8 cellular contexts compared by ENCODE assay signal in genomic region chr12:120265483-120266179, GRCh38. TPM values are rescaled to one million over a fixed set of nuclear protein-coding genes. Genes with fewer than 3 reads are reported as not detected.
DNase-seq lines count a peak whose midpoint lies in the region; ATAC-seq and TF ChIP-seq lines count a peak whose summit lies in the region.

Gene PXN, minus strand, starts transcription at chr12:120265730. Its CDS starts 101 bp downstream, at chr12:120265629.

- H3K4me1 ChIP-seq in right cardiac atrium (ENCODE audit: control insufficient read depth, insufficient read depth, low read length) = peaks cover 12% of the 10 kb centered on the region
- peaks cover 23% of the 10 kb centered on the region for H3K4me1 ChIP-seq in rectal smooth muscle tissue (ENCODE audit: control insufficient read depth, insufficient read depth, low read length)
- peaks cover 50% of the 10 kb centered on the region for H3K4me1 ChIP-seq in vagina

- H3K9ac ChIP-seq in rectal smooth muscle tissue (ENCODE audit: low read length) = peak within 1 kb of the TSS; percentile 58

- H3K27me3 ChIP-seq in right cardiac atrium (ENCODE audit: control insufficient read depth, insufficient read depth) = no peaks in the 10 kb centered on the region
- H3K27me3 ChIP-seq in rectal smooth muscle tissue (ENCODE audit: control insufficient read depth, insufficient read depth, low read length) = no peaks in the 10 kb centered on the region
- no peaks in the 10 kb centered on the region for H3K27me3 ChIP-seq in vagina

- peak within 1 kb of the TSS; percentile 55 for H3K27ac ChIP-seq in angular gyrus (ENCODE audit: low read depth, low read length)
- peak within 1 kb of the TSS; percentile 95 for H3K27ac ChIP-seq in right cardiac atrium (ENCODE audit: low read length)
- H3K27ac ChIP-seq in rectal smooth muscle tissue (ENCODE audit: low read depth, low read length) = peak within 1 kb of the TSS; percentile 55
- peak within 1 kb of the TSS; percentile 86 for H3K27ac ChIP-seq in vagina

- WGBS in right cardiac atrium = 1% methylated on average over 78 of the region's 79 CpGs

- DNase-seq in GM03348 (ENCODE audit: low spot score) = peak; percentile 99
- peak; percentile 75 for DNase-seq in HCEC 1CT
- peak; percentile 39 for DNase-seq in NCI-H1092 treated with DMSO at 0.1 percent for 48 hours (lab: John Stamatoyannopoulos, UW)
- DNase-seq in right cardiac atrium = peak; percentile 89 to 97 (median 95)
- DNase-seq in vagina (ENCODE audit: extremely low spot score in 2 of 2) = no peak

- peak; percentile 64 to 92 (median 83) for TF ChIP-seq CTCF in vagina (IDR thresholded peaks at IDR 0.05)

- H3K9me3 ChIP-seq in right cardiac atrium (ENCODE audit: control insufficient read depth, low read length) (no peaks in the 10 kb centered on the region), vagina (no peaks in the 10 kb centered on the region)

- intact Hi-C loops in T-helper 2 cell treated with Interferon-gamma antibody and Interleukin-4, amounts not matched to agents 100 ng/mL and 5 ng/mL, for 36 hours (cut with micrococcal nuclease) = loop anchor here (1.0 to 2.0 kb wide), 3 partner anchors 13 to 65 kb away; partner anchors contain the start of gene RPLP0
- intact Hi-C loops in right cardiac atrium (cut with DNase I) (loop anchor here (1.0 to 2.0 kb wide), 2 partner anchors 37 kb away; no protein-coding TSS in a partner anchor), vagina (cut with DNase I) (loop anchor here (2.0 kb wide), 1 partner anchor 37 kb away; no protein-coding TSS in a partner anchor)

- peak; percentile 87 to 88 for ATAC-seq in right cardiac atrium

- peak in 1 of 2 donors; percentile 44 for TF ChIP-seq POLR2A in vagina (IDR thresholded peaks at IDR 0.05)

- H3K36me3 ChIP-seq in rectal smooth muscle tissue (ENCODE audit: control insufficient read depth, insufficient read depth, low read length) (no peaks in the 10 kb centered on the region), vagina (no peaks in the 10 kb centered on the region)

- H3K4me3 ChIP-seq in right cardiac atrium (ENCODE audit: low read length) = peak within 1 kb of the TSS; percentile 96
- peak within 1 kb of the TSS; percentile 82 for H3K4me3 ChIP-seq in rectal smooth muscle tissue (ENCODE audit: low read length)
- H3K4me3 ChIP-seq in vagina = peak within 1 kb of the TSS; percentile 69 to 94

RNA-seq across cellular contexts. Expression of gene PXN, which starts in this region (rescaled TPM):
- 177 and 182 TPM in 2 replicates for total RNA-seq in T-helper 2 cell treated with Interferon-gamma antibody and Interleukin-4, amounts not matched to agents 100 ng/mL and 5 ng/mL, for 36 hours
- total RNA-seq in right cardiac atrium (10 to 100 TPM; 67.8 to 89.8 (median 80.2) TPM), vagina (95.3 TPM)
- polyA plus RNA-seq in right cardiac atrium = 77.3 TPM

Comparison
In these comparisons a context has a peak if more than half of its experiments do, and no peak if none do; other contexts are left out.
1. DNase-seq: peak in GM03348 (single experiment), HCEC 1CT (single experiment), NCI-H1092 treated with DMSO at 0.1 percent for 48 hours (single experiment) and right cardiac atrium (3 of 3); none in vagina (0 of 2).
2. Peak in every context shown above with its lines, with median percentiles within 50 percentile points of each other: H3K27ac ChIP-seq and H3K4me3 ChIP-seq.